19 cellular contexts compared by ENCODE assay signal in genomic region chr3:196272826-196273225, GRCh38. TPM values are rescaled to one million over a fixed set of nuclear protein-coding genes. Genes with fewer than 3 reads are reported as not detected.
DNase-seq lines count a peak whose midpoint lies in the region; ATAC-seq and TF ChIP-seq lines count a peak whose summit lies in the region.
"Had no signal": no experiment of that assay in that cellular context is flagged by ENCODE, and none has a peak within 500 bp of the region (broad histone marks: within the 10 kb centered on the region; RNA-seq: fewer than 3 reads in every experiment).

No MANE protein-coding gene starts in this region.

- 78% methylated on average over 14 of the region's 14 CpGs for WGBS in right cardiac atrium
- WGBS in aorta, 2 donors = 96 to 97% methylated on average over 14 of the region's 14 CpGs

- TF ChIP-seq CTCF in coronary artery (IDR thresholded peaks at IDR 0.05) = no peak

- H3K4me1 Mint-ChIP-seq in activated naive CD4-positive, alpha-beta T cell treated with anti-CD3 and anti-CD28 coated beads, Interleukin-2, amount 50 U/mL, for 24 hours = peaks cover 47% of the 10 kb centered on the region
- peaks cover 41% of the 10 kb centered on the region for H3K4me1 Mint-ChIP-seq in activated naive CD8-positive, alpha-beta T cell treated with anti-CD3 and anti-CD28 coated beads for 36 hours

- intact Hi-C loops in right cardiac atrium (cut with DNase I) = no loop called here
- intact Hi-C loops in aorta (cut with DNase I) = no loop called here

- peaks cover 21% of the 10 kb centered on the region for H3K36me3 Mint-ChIP-seq in activated naive CD4-positive, alpha-beta T cell treated with anti-CD3 and anti-CD28 coated beads, Interleukin-2, amount 50 U/mL, for 24 hours
- H3K36me3 Mint-ChIP-seq in activated naive CD8-positive, alpha-beta T cell treated with anti-CD3 and anti-CD28 coated beads for 36 hours = peaks cover 45% of the 10 kb centered on the region

- H3K9me3 ChIP-seq in right cardiac atrium (ENCODE audit: control insufficient read depth, low read length) (no peaks in the 10 kb centered on the region), aorta (ENCODE audit: control insufficient read depth, low read length) (no peaks in the 10 kb centered on the region)
- H3K9me3 ChIP-seq: esophagus muscularis mucosa, thoracic aorta had no signal

- peaks cover 5% of the 10 kb centered on the region for H3K9me3 Mint-ChIP-seq in activated naive CD4-positive, alpha-beta T cell treated with anti-CD3 and anti-CD28 coated beads, Interleukin-2, amount 50 U/mL, for 24 hours
- H3K9me3 Mint-ChIP-seq in activated naive CD8-positive, alpha-beta T cell treated with anti-CD3 and anti-CD28 coated beads for 36 hours = no peaks in the 10 kb centered on the region

- H3K27me3 Mint-ChIP-seq in activated naive CD4-positive, alpha-beta T cell treated with anti-CD3 and anti-CD28 coated beads, Interleukin-2, amount 50 U/mL, for 24 hours = no peaks in the 10 kb centered on the region
- no peaks in the 10 kb centered on the region for H3K27me3 Mint-ChIP-seq in activated naive CD8-positive, alpha-beta T cell treated with anti-CD3 and anti-CD28 coated beads for 36 hours

- no peak for DNase-seq in activated naive CD4-positive, alpha-beta T cell (lab: John Stamatoyannopoulos, UW)
- DNase-seq in activated naive CD8-positive, alpha-beta T cell treated with anti-CD3 and anti-CD28 coated beads for 36 hours = no peak
- DNase-seq in right cardiac atrium (peak in 2 of 3 donors; percentile 72 to 74), aorta (no peak), coronary artery (ENCODE audit: low spot score) (no peak), superior temporal gyrus (ENCODE audit: extremely low spot score) (no peak)
- DNase-seq: amygdala, caudate nucleus, midbrain, NCI-H2171, NCI-H69, T-helper 9 cell had no signal

- peaks cover 0 to 3% of the 10 kb centered on the region in 2 donors for H3K36me3 ChIP-seq in aorta (ENCODE audit: control insufficient read depth in 1 of 2, insufficient read depth in 2 of 2, low read length in 1 of 2)

- H3K27ac ChIP-seq in right cardiac atrium (ENCODE audit: low read length) (peak overlapping the region; percentile 37), aorta (ENCODE audit: low read depth in 1 of 2, low read length in 2 of 2) (no peak overlapping the region), coronary artery (no peak overlapping the region)
- H3K27ac ChIP-seq: esophagus muscularis mucosa, thoracic aorta had no signal

- no peak overlapping the region for H3K4me3 Mint-ChIP-seq in activated naive CD4-positive, alpha-beta T cell treated with anti-CD3 and anti-CD28 coated beads, Interleukin-2, amount 50 U/mL, for 24 hours
- no peak overlapping the region for H3K4me3 Mint-ChIP-seq in activated naive CD8-positive, alpha-beta T cell treated with anti-CD3 and anti-CD28 coated beads for 36 hours

- H3K27ac Mint-ChIP-seq in activated naive CD4-positive, alpha-beta T cell treated with anti-CD3 and anti-CD28 coated beads, Interleukin-2, amount 50 U/mL, for 24 hours = peak overlapping the region; percentile 93
- peak overlapping the region; percentile 86 for H3K27ac Mint-ChIP-seq in activated naive CD8-positive, alpha-beta T cell treated with anti-CD3 and anti-CD28 coated beads for 36 hours

- H3K27me3 ChIP-seq in right cardiac atrium (ENCODE audit: control insufficient read depth, insufficient read depth) (no peaks in the 10 kb centered on the region), aorta (ENCODE audit: control insufficient read depth in 1 of 2, insufficient read depth in 2 of 2, low read length in 1 of 2) (no peaks in the 10 kb centered on the region)
- H3K27me3 ChIP-seq: esophagus muscularis mucosa had no signal

- H3K4me3 ChIP-seq in right cardiac atrium (ENCODE audit: low read length) (no peak overlapping the region), aorta (ENCODE audit: low read length in 2 of 2) (no peak overlapping the region), coronary artery (no peak overlapping the region)
- H3K4me3 ChIP-seq: esophagus muscularis mucosa, thoracic aorta had no signal

- peak; percentile 48 to 90 for ATAC-seq in right cardiac atrium
- ATAC-seq in aorta (ENCODE audit: low FRiP score) = peak; percentile 38
- ATAC-seq in HG03196 (IDR thresholded peaks at IDR 0.05; ENCODE audit: unreplicated experiment) = no peak
- ATAC-seq: left lobe of liver had no signal

- H3K4me1 ChIP-seq in right cardiac atrium (ENCODE audit: control insufficient read depth, insufficient read depth, low read length) = peaks cover 3% of the 10 kb centered on the region
- H3K4me1 ChIP-seq in aorta (ENCODE audit: control insufficient read depth in 1 of 2, insufficient read depth in 2 of 2, low read length in 2 of 2) = no peaks in the 10 kb centered on the region

RNA-seq across cellular contexts. Expression of gene PCYT1A, which starts 14.7 kb away (rescaled TPM):
- 10 to 100 TPM; 41.2 to 42.1 TPM for total RNA-seq in activated naive CD8-positive, alpha-beta T cell treated with anti-CD3 and anti-CD28 coated beads for 36 hours
- total RNA-seq in right cardiac atrium (10 to 100 TPM; 79.7 to 87.7 (median 85.7) TPM), aorta (10 to 100 TPM; 63.5 to 65.0 TPM)
- polyA plus RNA-seq in right cardiac atrium (34.8 TPM), aorta (10 to 100 TPM; 26.7 to 28.5 TPM)

RNA-seq across cellular contexts. Expression of gene DYNLT2B, which starts 45.2 kb away (rescaled TPM):
- total RNA-seq in activated naive CD8-positive, alpha-beta T cell treated with anti-CD3 and anti-CD28 coated beads for 36 hours = 1 to 10 TPM; 8.1 to 8.4 TPM
- 1 to 10 TPM; 3.6 to 4.7 (median 4.7) TPM for total RNA-seq in right cardiac atrium
- polyA plus RNA-seq in right cardiac atrium = 8.4 TPM
- total RNA-seq in aorta = 1 to 10 TPM; 4.7 to 5.3 TPM
- polyA plus RNA-seq in aorta = 10 to 100 TPM; 10.4 to 14.7 TPM

RNA-seq across cellular contexts. Expression of gene SLC51A, which starts 56.5 kb away (rescaled TPM):
- not detected for total RNA-seq in activated naive CD8-positive, alpha-beta T cell treated with anti-CD3 and anti-CD28 coated beads for 36 hours
- under 1 TPM in 2 of 4 donors, not detected in 2; 0.23 to 0.68 TPM for total RNA-seq in right cardiac atrium
- polyA plus RNA-seq in right cardiac atrium = 0.81 TPM
- under 1 TPM in 1 of 2 donors, not detected in 1; 0.49 TPM for total RNA-seq in aorta
- polyA plus RNA-seq in aorta = 10 to 100 TPM in 1 of 2 donors, not detected in 1; 10.6 TPM
- total RNA-seq: esophagus muscularis mucosa, H4, thoracic aorta had no signal
- polyA plus RNA-seq: neural cell had no signal

Comparison
In these comparisons a context has a peak if more than half of its experiments do, and no peak if none do; other contexts are left out.
1. DNase-seq: peak in right cardiac atrium (2 of 3); none in activated naive CD4-positive, alpha-beta T cell (0 of 4), activated naive CD8-positive, alpha-beta T cell treated with anti-CD3 and anti-CD28 coated beads for 36 hours (single experiment), aorta (0 of 2), coronary artery (single experiment) and superior temporal gyrus (single experiment).